ENCODE assay signal across 22 cellular contexts in the genomic region with DNA sequence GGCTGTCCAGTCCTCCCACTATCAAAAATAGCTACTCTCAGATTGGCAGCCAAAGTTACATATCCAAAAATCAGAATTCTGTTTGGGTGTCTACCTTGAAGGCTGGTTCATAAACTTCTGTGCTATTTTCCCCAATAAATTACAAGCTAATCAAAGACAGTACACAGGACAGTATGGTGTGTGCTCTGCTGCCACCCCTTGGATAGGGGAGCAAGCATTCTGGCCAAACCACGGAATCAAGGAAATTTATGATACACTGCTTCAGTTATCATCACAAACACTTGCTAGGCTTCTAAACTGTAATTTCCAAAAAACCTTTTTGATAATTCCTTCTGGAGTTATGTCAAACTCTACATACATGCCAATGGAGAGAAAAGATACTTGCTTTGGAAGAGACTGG. TPM values are rescaled to one million over a fixed set of nuclear protein-coding genes. Genes with fewer than 3 reads are reported as not detected.
DNase-seq lines count a peak whose midpoint lies in the region; ATAC-seq, FAIRE-seq and TF ChIP-seq lines count a peak whose summit lies in the region.
"Had no signal": no experiment of that assay in that cellular context is flagged by ENCODE, and none has a peak within 500 bp of the region (broad histone marks: within the 10 kb centered on the region; RNA-seq: fewer than 3 reads in every experiment).

No MANE protein-coding gene starts in this region.

- H3K36me3 ChIP-seq in HepG2 (replicated peaks in 1 of 2; ENCODE audit: control insufficient read depth in 1 of 2, insufficient read depth in 2 of 2, low read length in 2 of 2), result peaks cover 11 to 32% of the 10 kb centered on the region in 2 experiments
- H3K36me3 ChIP-seq in CD4-positive, alpha-beta memory T cell (ENCODE audit: insufficient read depth, low read length), result no peaks in the 10 kb centered on the region

- H2BK20ac ChIP-seq in H9 (ENCODE audit: low read depth, low read length, poor library complexity, severe bottlenecking), result no peak overlapping the region

- H3K27ac Mint-ChIP-seq in H9, result peak overlapping the region in 2 of 3 experiments; percentile 43 to 62; a peak in 3 of 7 replicates
- H3K27ac Mint-ChIP-seq in activated T-helper 1 cell treated with anti-CD3 and anti-CD28 coated beads, Interleukin-12 subunit alpha, Interleukin-12 subunit beta, Interleukin-2, Interleukin-4 antibody, amounts not matched to agents 30 ng/mL and 10 ng/mL and 1 ng/mL, durations not matched to agents 14 hours and 24 hours and 36 hours, result peak overlapping the region; percentile 47
- no peak overlapping the region for H3K27ac Mint-ChIP-seq in stimulated activated naive B cell treated with anti-CD40 and anti-IgM and Interleukin-4, amounts not matched to agents 10 μg/mL and 1 μg/mL and 100 μg/mL, for 72 hours
- H3K27ac Mint-ChIP-seq in CD4-positive, alpha-beta memory T cell, result peak overlapping the region in 3 of 7 donors; percentile 8 to 87 (median 32)

- no peak overlapping the region for H2BK15ac ChIP-seq in H9 (ENCODE audit: low read depth, low read length)

- H3K56ac ChIP-seq in H9 (ENCODE audit: insufficient read length, low read depth, low read length), result no peak overlapping the region

- H4K91ac ChIP-seq in H9 (ENCODE audit: insufficient read length, low read depth, low read length), result no peak overlapping the region

- POLR2A ChIA-PET in HepG2 (lab: Yijun Ruan, JAX), result interaction anchor here (0.6 to 1.8 kb wide), 2 partner anchors 9 to 16 kb away, joined by 4 to 8 read pairs; a partner anchor contains a TSS
- POLR2A ChIA-PET in CD4-positive, alpha-beta memory T cell (lab: Charles Lee; ENCODE audit: partially characterized antibody), result no interaction called here

- no peak overlapping the region for H4K5ac ChIP-seq in H9 (ENCODE audit: insufficient read length, low read depth, low read length)

- no peak overlapping the region for H2BK12ac ChIP-seq in H9 (ENCODE audit: insufficient read length, low read depth, low read length)

- no peak overlapping the region for H2AK5ac ChIP-seq in H9 (ENCODE audit: insufficient read length, low read length)

- H3K4me1 Mint-ChIP-seq in H9, result peaks cover 20 to 21% of the 10 kb centered on the region in 2 experiments
- peaks cover 23% of the 10 kb centered on the region for H3K4me1 Mint-ChIP-seq in activated T-helper 1 cell treated with anti-CD3 and anti-CD28 coated beads, Interleukin-12 subunit alpha, Interleukin-12 subunit beta, Interleukin-2, Interleukin-4 antibody, amounts not matched to agents 30 ng/mL and 10 ng/mL and 1 ng/mL, durations not matched to agents 14 hours and 24 hours and 36 hours (ENCODE audit: low read depth)
- peaks cover 26 to 56% of the 10 kb centered on the region in 2 donors for H3K4me1 Mint-ChIP-seq in stimulated activated naive B cell treated with anti-CD40 and anti-IgM and Interleukin-4, amounts not matched to agents 10 μg/mL and 1 μg/mL and 100 μg/mL, for 72 hours
- H3K4me1 Mint-ChIP-seq in CD4-positive, alpha-beta memory T cell, result peaks cover 30 to 58% (median 35%) of the 10 kb centered on the region in 4 donors

- H3K4ac ChIP-seq in H9 (ENCODE audit: low read depth, low read length), result no peak overlapping the region

- H3K4me1 ChIP-seq in H9 (ENCODE audit: insufficient read depth, low read length), result no peaks in the 10 kb centered on the region; the same call in 1 of the 2 replicates
- peaks cover 58% of the 10 kb centered on the region for H3K4me1 ChIP-seq in HepG2 (ENCODE audit: insufficient read depth, low read length)
- H3K4me1 ChIP-seq in CD4-positive, alpha-beta memory T cell (ENCODE audit: insufficient read depth, low read length), result peaks cover 21% of the 10 kb centered on the region

- no peaks in the 10 kb centered on the region for H3K23me2 ChIP-seq in H9 (ENCODE audit: insufficient read length, low read depth, low read length, poor library complexity, severe bottlenecking)

- peak; percentile 37 for TF ChIP-seq CTCF in AG10803 (conservative IDR thresholded peaks at IDR 0.05; ENCODE audit: low read length)
- no peak for TF ChIP-seq CTCF in H9 (conservative IDR thresholded peaks at IDR 0.05)
- peak; percentile 20; the same call in 1 of the 2 replicates for TF ChIP-seq CTCF in HepG2 (CRISPR knock-in tag; IDR thresholded peaks at IDR 0.05)

- no peak overlapping the region for H3K9ac ChIP-seq in H9 (ENCODE audit: extremely low read depth, insufficient read length, low read length)
- H3K9ac ChIP-seq in HepG2 (ENCODE audit: insufficient read depth, low read depth, low read length), result no peak overlapping the region

- no peak overlapping the region for H2BK5ac ChIP-seq in H9 (ENCODE audit: insufficient read length, low read length)

- in situ Hi-C loops in HepG2 (cut with HindIII; ENCODE audit: extremely low pct_ligation_motif_present, low pct_unique_long_range_greater_than_20kb), result no loop called here

- intact Hi-C loops in activated T-helper 1 cell treated with anti-CD3 and anti-CD28 coated beads, Interleukin-12 subunit alpha, Interleukin-12 subunit beta, Interleukin-2, Interleukin-4 antibody, amounts not matched to agents 30 ng/mL and 10 ng/mL and 1 ng/mL, durations not matched to agents 14 hours and 24 hours and 36 hours (cut with micrococcal nuclease), result no loop called here
- intact Hi-C loops in HepG2 (cut with micrococcal nuclease; ENCODE audit: unreplicated experiment), result no loop called here
- intact Hi-C loops in CD4-positive, alpha-beta memory T cell (cut with micrococcal nuclease), result no loop called here

- H3K4me3 Mint-ChIP-seq in H9, result no peak overlapping the region
- H3K4me3 Mint-ChIP-seq in activated T-helper 1 cell treated with anti-CD3 and anti-CD28 coated beads, Interleukin-12 subunit alpha, Interleukin-12 subunit beta, Interleukin-2, Interleukin-4 antibody, amounts not matched to agents 30 ng/mL and 10 ng/mL and 1 ng/mL, durations not matched to agents 14 hours and 24 hours and 36 hours, result no peak overlapping the region
- H3K4me3 Mint-ChIP-seq in stimulated activated naive B cell treated with anti-CD40 and anti-IgM and Interleukin-4, amounts not matched to agents 10 μg/mL and 1 μg/mL and 100 μg/mL, for 72 hours, result no peak overlapping the region
- H3K4me3 Mint-ChIP-seq in CD4-positive, alpha-beta memory T cell, result no peak overlapping the region

- H2AFZ ChIP-seq in H9 (ENCODE audit: low read length) (no peak overlapping the region), HepG2 (ENCODE audit: low read length) (no peak overlapping the region)

- H3K4me2 ChIP-seq in H9 (ENCODE audit: insufficient read depth, insufficient read length, low read length) (no peak overlapping the region), HepG2 (ENCODE audit: low read depth, low read length) (no peak overlapping the region)

- H3K14ac ChIP-seq in H9 (ENCODE audit: insufficient read depth, low read length), result no peak overlapping the region

- H3K27me3 Mint-ChIP-seq in H9 (ENCODE audit: low read depth), result no peaks in the 10 kb centered on the region
- H3K27me3 Mint-ChIP-seq in activated T-helper 1 cell treated with anti-CD3 and anti-CD28 coated beads, Interleukin-12 subunit alpha, Interleukin-12 subunit beta, Interleukin-2, Interleukin-4 antibody, amounts not matched to agents 30 ng/mL and 10 ng/mL and 1 ng/mL, durations not matched to agents 14 hours and 24 hours and 36 hours (ENCODE audit: insufficient read depth), result no peaks in the 10 kb centered on the region
- H3K27me3 Mint-ChIP-seq in stimulated activated naive B cell treated with anti-CD40 and anti-IgM and Interleukin-4, amounts not matched to agents 10 μg/mL and 1 μg/mL and 100 μg/mL, for 72 hours, result no peaks in the 10 kb centered on the region
- H3K27me3 Mint-ChIP-seq in CD4-positive, alpha-beta memory T cell, result no peaks in the 10 kb centered on the region
- H3K27me3 Mint-ChIP-seq: naive thymus-derived CD4-positive, alpha-beta T cell had no signal

- H3K4me3 ChIP-seq in AG10803 (ENCODE audit: low read length) (no peak overlapping the region), HepG2 (replicated peaks in 1 of 3; ENCODE audit: insufficient read depth in 1 of 3, low read depth in 2 of 3, low read length in 3 of 3) (no peak overlapping the region)
- no peak overlapping the region for H3K4me3 ChIP-seq in CD4-positive, alpha-beta memory T cell (ENCODE audit: low read length in 2 of 2)
- H3K4me3 ChIP-seq: skin epidermis had no signal

- no peak for TF ChIP-seq POLR2A in HepG2 (IDR thresholded peaks at IDR 0.05; ENCODE audit: insufficient read depth in 1 of 2, low read depth in 2 of 2, low read length in 2 of 2)

- no peak overlapping the region for H3K18ac ChIP-seq in H9 (ENCODE audit: insufficient read length, low read depth, low read length)

- peaks cover 3% of the 10 kb centered on the region for H3K79me1 ChIP-seq in H9 (ENCODE audit: insufficient read depth, low read depth, low read length, poor library complexity, severe bottlenecking)

- H4K8ac ChIP-seq in H9 (replicated peaks; ENCODE audit: insufficient read length, low read depth, low read length), result no peak overlapping the region

- DNase-seq in AG10803 (ENCODE audit: low read depth), result no peak
- no peak for DNase-seq in H9
- DNase-seq in activated T-helper 1 cell treated with anti-CD3 and anti-CD28 coated beads, Interleukin-12 subunit alpha, Interleukin-12 subunit beta, Interleukin-2, Interleukin-4 antibody, amounts not matched to agents 30 ng/mL and 10 ng/mL and 1 ng/mL, durations not matched to agents 14 hours and 24 hours and 36 hours (ENCODE audit: low spot score), result no peak
- DNase-seq in HepG2 (ENCODE audit: low spot score), result no peak
- DNase-seq in stimulated activated naive B cell treated with anti-CD40 and anti-IgM and Interleukin-4, amounts not matched to agents 10 μg/mL and 1 μg/mL and 100 μg/mL, for 72 hours, result no peak
- DNase-seq in stimulated activated CD4-positive, alpha-beta T cell treated with anti-CD3 and anti-CD28 coated beads, Interleukin-2, amount 100 ng/mL, for 24 hours, result no peak
- no peak for DNase-seq in CD4-positive, alpha-beta memory T cell
- DNase-seq: activated CD8-positive, alpha-beta memory T cell treated with anti-CD3 and anti-CD28 coated beads for 24 hours; activated gamma-delta T cell; aorta; C1 segment of cervical spinal cord; cerebellar nuclear complex; GF-D8; hippocampal formation; islet precursor cell; KBM-7; naive thymus-derived CD4-positive, alpha-beta T cell; NCI-H2029 treated with DMSO at 0.1 percent for 48 hours; stimulated activated CD4-positive, alpha-beta T cell treated with anti-CD3 and anti-CD28 coated beads, Interleukin-4, amount 100 ng/mL, for 4 hours had no signal

- peaks cover 12 to 23% (median 20%) of the 10 kb centered on the region in 3 experiments; a peak in 6 of 7 replicates for H3K36me3 Mint-ChIP-seq in H9 (ENCODE audit: insufficient read depth in 1 of 3, low read depth in 3 of 3)
- H3K36me3 Mint-ChIP-seq in activated T-helper 1 cell treated with anti-CD3 and anti-CD28 coated beads, Interleukin-12 subunit alpha, Interleukin-12 subunit beta, Interleukin-2, Interleukin-4 antibody, amounts not matched to agents 30 ng/mL and 10 ng/mL and 1 ng/mL, durations not matched to agents 14 hours and 24 hours and 36 hours (ENCODE audit: low read depth), result peaks cover 18% of the 10 kb centered on the region
- peaks cover 22 to 42% of the 10 kb centered on the region in 2 donors for H3K36me3 Mint-ChIP-seq in stimulated activated naive B cell treated with anti-CD40 and anti-IgM and Interleukin-4, amounts not matched to agents 10 μg/mL and 1 μg/mL and 100 μg/mL, for 72 hours
- H3K36me3 Mint-ChIP-seq in CD4-positive, alpha-beta memory T cell, result peaks cover 15 to 29% of the 10 kb centered on the region in 2 donors

- H3K27ac ChIP-seq in H9 (ENCODE audit: insufficient read length, low read depth, low read length), result no peak overlapping the region
- H3K27ac ChIP-seq in HepG2 (ENCODE audit: extremely low read length, insufficient read depth, low read length), result no peak overlapping the region
- H3K27ac ChIP-seq in CD4-positive, alpha-beta memory T cell (ENCODE audit: low read depth, low read length), result no peak overlapping the region

- BruUV-seq in HepG2 (replicated peaks; lab: Mats Ljungman, UMichigan), result no TSS peak

- H3K9me3 Mint-ChIP-seq in H9, result no peaks in the 10 kb centered on the region
- no peaks in the 10 kb centered on the region for H3K9me3 Mint-ChIP-seq in activated T-helper 1 cell treated with anti-CD3 and anti-CD28 coated beads, Interleukin-12 subunit alpha, Interleukin-12 subunit beta, Interleukin-2, Interleukin-4 antibody, amounts not matched to agents 30 ng/mL and 10 ng/mL and 1 ng/mL, durations not matched to agents 14 hours and 24 hours and 36 hours
- H3K9me3 Mint-ChIP-seq in stimulated activated naive B cell treated with anti-CD40 and anti-IgM and Interleukin-4, amounts not matched to agents 10 μg/mL and 1 μg/mL and 100 μg/mL, for 72 hours, result no peaks in the 10 kb centered on the region
- H3K9me3 Mint-ChIP-seq in CD4-positive, alpha-beta memory T cell, result no peaks in the 10 kb centered on the region
- H3K9me3 Mint-ChIP-seq: naive thymus-derived CD4-positive, alpha-beta T cell had no signal

- no peak overlapping the region for H2BK120ac ChIP-seq in H9 (ENCODE audit: low read depth, low read length, poor library complexity, severe bottlenecking)

- ATAC-seq in HepG2, result 0 out of 3 replicates have a peak, but pooled peaks have one; percentile 21
- ATAC-seq in HG02610 (IDR thresholded peaks at IDR 0.05; ENCODE audit: unreplicated experiment), result no peak
- ATAC-seq in stimulated activated naive B cell treated with anti-CD40 and anti-IgM and Interleukin-4, amounts not matched to agents 10 μg/mL and 1 μg/mL and 100 μg/mL, for 72 hours (replicated peaks), result no peak
- ATAC-seq: naive thymus-derived CD4-positive, alpha-beta T cell had no signal

- no peaks in the 10 kb centered on the region for H3K9me3 ChIP-seq in H9 (ENCODE audit: control insufficient read depth, low read depth, low read length)
- H3K9me3 ChIP-seq in HepG2 (ENCODE audit: low read length), result no peaks in the 10 kb centered on the region
- H3K9me3 ChIP-seq in CD4-positive, alpha-beta memory T cell (ENCODE audit: control insufficient read depth in 1 of 2, low read length in 2 of 2), result no peaks in the 10 kb centered on the region

- no peak for TF ChIP-seq RAD21 in HepG2 (CRISPR knock-in tag; IDR thresholded peaks at IDR 0.05)

- TF ChIP-seq EP300 in HepG2 (IDR thresholded peaks at IDR 0.05; ENCODE audit: low read depth in 2 of 2, low read length in 2 of 2) (no peak), HepG2 (CRISPR knock-in tag; IDR thresholded peaks at IDR 0.05; ENCODE audit: borderline replicate concordance) (no peak)

- H3K23ac ChIP-seq in H9 (ENCODE audit: insufficient read length, low read depth, low read length), result no peak overlapping the region

- peak; percentile 71 for FAIRE-seq in HepG2 (lab: Jason Lieb, UNC)
- FAIRE-seq: GM12891 had no signal

- WGBS in H9 (ENCODE audit: extremely low coverage, insufficient read length, low lambda C conversion rate), result no CpG with 5 or more reads among the region's 1 CpG
- 89% methylated on average over 1 of the region's 1 CpG for WGBS in HepG2 (ENCODE audit: low lambda C conversion rate)

- peaks cover 47% of the 10 kb centered on the region for H3K79me2 ChIP-seq in H9 (ENCODE audit: insufficient read depth, low read length)
- H3K79me2 ChIP-seq in HepG2 (ENCODE audit: insufficient read depth, low read length), result peaks cover 84% of the 10 kb centered on the region

- no peaks in the 10 kb centered on the region for H4K20me1 ChIP-seq in H9 (ENCODE audit: control insufficient read depth, insufficient read depth, insufficient read length)
- H4K20me1 ChIP-seq in HepG2 (ENCODE audit: insufficient read depth, low read length), result peaks cover 12% of the 10 kb centered on the region

- no peaks in the 10 kb centered on the region for H3K27me3 ChIP-seq in H9 (ENCODE audit: insufficient read depth, low read length)
- no peaks in the 10 kb centered on the region for H3K27me3 ChIP-seq in HepG2 (ENCODE audit: control insufficient read depth in 1 of 2, insufficient read depth in 2 of 2, low read length in 2 of 2)
- no peaks in the 10 kb centered on the region for H3K27me3 ChIP-seq in CD4-positive, alpha-beta memory T cell (ENCODE audit: insufficient read depth, low read length)

- CTCF ChIA-PET in HepG2 (lab: Yijun Ruan, JAX; ENCODE audit: low intra/inter-chr PET ratio, low total read pairs), result no interaction called here
- CTCF ChIA-PET in CD4-positive, alpha-beta memory T cell (lab: Charles Lee; ENCODE audit: partially characterized antibody), result interaction anchor here (1.4 kb wide), 1 partner anchor 14 kb away, joined by 3 read pairs; no protein-coding TSS in a partner anchor

- no peak overlapping the region for H3T11ph ChIP-seq in H9 (ENCODE audit: low read length)

RNA-seq across cellular contexts. Expression of a gene that starts 15.9 kb away (rescaled TPM):
- total RNA-seq in H9 (2021) (175 and 183 TPM in 2 replicates), HepG2 (2016; rRNA removed; fragmentation: Illumina TruSeq; extraction: Trizol) (184 and 270 TPM in 2 replicates)
- total RNA-seq in activated T-helper 1 cell treated with anti-CD3 and anti-CD28 coated beads, Interleukin-12 subunit alpha, Interleukin-12 subunit beta, Interleukin-2, Interleukin-4 antibody, amounts not matched to agents 30 ng/mL and 10 ng/mL and 1 ng/mL, durations not matched to agents 14 hours and 24 hours and 36 hours, result 201 and 219 TPM in 2 replicates
- total RNA-seq in HepG2 (2016; cell fraction: cytosol; rRNA removed; fragmentation: Illumina TruSeq; extraction: Trizol; ENCODE audit: low read depth), result 51.8 and 53.7 TPM in 2 replicates
- 190 and 264 TPM in 2 replicates for total RNA-seq in HepG2 (2016; cell fraction: insoluble cytoplasmic fraction; rRNA removed; fragmentation: Illumina TruSeq; extraction: Trizol)
- total RNA-seq in HepG2 (2016; cell fraction: membrane; rRNA removed; fragmentation: Illumina TruSeq; extraction: Trizol), result 150 and 153 TPM in 2 replicates
- 90.0 and 98.4 TPM in 2 replicates for total RNA-seq in HepG2 (2016; cell fraction: nucleus; rRNA removed; fragmentation: Illumina TruSeq; extraction: Trizol)
- polyA plus RNA-seq in HepG2 (2011; rRNA removed), result 45.3 and 52.1 TPM in 2 replicates
- polyA plus RNA-seq in HepG2 (2011; cell fraction: cytosol; rRNA removed), result 30.2 and 38.0 TPM in 2 replicates
- polyA plus RNA-seq in HepG2 (2011; cell fraction: nucleus; rRNA removed), result 22.1 and 27.0 TPM in 2 replicates
- polyA plus RNA-seq in HepG2 (2012), result 73.5 and 77.9 TPM in 2 replicates
- 58.4 and 64.0 TPM in 2 replicates for polyA plus RNA-seq in HepG2 (2016; cell fraction: cytosol; fragmentation: Illumina TruSeq; extraction: Trizol; ENCODE audit: low read depth)
- 240 and 256 TPM in 2 replicates for polyA plus RNA-seq in HepG2 (2016; cell fraction: insoluble cytoplasmic fraction; fragmentation: Illumina TruSeq; extraction: Trizol; ENCODE audit: low read depth)
- polyA plus RNA-seq in HepG2 (2016; cell fraction: membrane; fragmentation: Illumina TruSeq; extraction: Trizol; ENCODE audit: low read depth), result 110 and 111 TPM in 2 replicates
- polyA plus RNA-seq in HepG2 (2016; cell fraction: nucleus; fragmentation: Illumina TruSeq; extraction: Trizol; ENCODE audit: insufficient read depth, low read depth), result 129 and 137 TPM in 2 replicates
- 28.2 and 68.1 TPM in 2 replicates for polyA minus RNA-seq in HepG2 (2011; rRNA and poly(A)+ RNA removed; ENCODE audit: low replicate concordance)
- polyA minus RNA-seq in HepG2 (2011; cell fraction: cytosol; rRNA and poly(A)+ RNA removed), result 50.5 and 61.1 TPM in 2 replicates
- 51.4 and 66.6 TPM in 2 replicates for polyA minus RNA-seq in HepG2 (2011; cell fraction: nucleus; rRNA and poly(A)+ RNA removed)
- total RNA-seq in CD4-positive, alpha-beta memory T cell, result 10 to 100 TPM; 42.6 to 46.5 TPM
- 10 to 100 TPM; 31.1 to 45.2 TPM for polyA plus RNA-seq in CD4-positive, alpha-beta memory T cell

RNA-seq across cellular contexts. Expression of a gene that starts 48.0 kb away (rescaled TPM):
- total RNA-seq in H9 (2021) (397 and 399 TPM in 2 replicates), HepG2 (2016; rRNA removed; fragmentation: Illumina TruSeq; extraction: Trizol) (478 and 735 TPM in 2 replicates)
- total RNA-seq in activated T-helper 1 cell treated with anti-CD3 and anti-CD28 coated beads, Interleukin-12 subunit alpha, Interleukin-12 subunit beta, Interleukin-2, Interleukin-4 antibody, amounts not matched to agents 30 ng/mL and 10 ng/mL and 1 ng/mL, durations not matched to agents 14 hours and 24 hours and 36 hours, result 372 and 383 TPM in 2 replicates
- total RNA-seq in HepG2 (2016; cell fraction: cytosol; rRNA removed; fragmentation: Illumina TruSeq; extraction: Trizol; ENCODE audit: low read depth), result 60.7 and 67.1 TPM in 2 replicates
- total RNA-seq in HepG2 (2016; cell fraction: insoluble cytoplasmic fraction; rRNA removed; fragmentation: Illumina TruSeq; extraction: Trizol), result 492 and 742 TPM in 2 replicates
- total RNA-seq in HepG2 (2016; cell fraction: membrane; rRNA removed; fragmentation: Illumina TruSeq; extraction: Trizol), result 128 and 136 TPM in 2 replicates
- total RNA-seq in HepG2 (2016; cell fraction: nucleus; rRNA removed; fragmentation: Illumina TruSeq; extraction: Trizol), result 233 and 239 TPM in 2 replicates
- 165 and 187 TPM in 2 replicates for polyA plus RNA-seq in HepG2 (2011; rRNA removed)
- polyA plus RNA-seq in HepG2 (2011; cell fraction: cytosol; rRNA removed), result 153 and 171 TPM in 2 replicates
- polyA plus RNA-seq in HepG2 (2011; cell fraction: nucleus; rRNA removed), result 105 and 119 TPM in 2 replicates
- polyA plus RNA-seq in HepG2 (2012), result 281 and 405 TPM in 2 replicates
- polyA plus RNA-seq in HepG2 (2016; cell fraction: cytosol; fragmentation: Illumina TruSeq; extraction: Trizol; ENCODE audit: low read depth), result 26.8 and 33.1 TPM in 2 replicates
- polyA plus RNA-seq in HepG2 (2016; cell fraction: insoluble cytoplasmic fraction; fragmentation: Illumina TruSeq; extraction: Trizol; ENCODE audit: low read depth), result 585 and 612 TPM in 2 replicates
- 74.1 and 78.6 TPM in 2 replicates for polyA plus RNA-seq in HepG2 (2016; cell fraction: membrane; fragmentation: Illumina TruSeq; extraction: Trizol; ENCODE audit: low read depth)
- 287 and 304 TPM in 2 replicates for polyA plus RNA-seq in HepG2 (2016; cell fraction: nucleus; fragmentation: Illumina TruSeq; extraction: Trizol; ENCODE audit: insufficient read depth, low read depth)
- polyA minus RNA-seq in HepG2 (2011; rRNA and poly(A)+ RNA removed; ENCODE audit: low replicate concordance), result 402 and 449 TPM in 2 replicates
- polyA minus RNA-seq in HepG2 (2011; cell fraction: cytosol; rRNA and poly(A)+ RNA removed), result 171 and 204 TPM in 2 replicates
- 196 and 222 TPM in 2 replicates for polyA minus RNA-seq in HepG2 (2011; cell fraction: nucleus; rRNA and poly(A)+ RNA removed)
- 100 to 1,000 TPM; 144 to 171 TPM for total RNA-seq in CD4-positive, alpha-beta memory T cell
- 100 to 1,000 TPM; 144 to 163 TPM for polyA plus RNA-seq in CD4-positive, alpha-beta memory T cell
